Comparison of ENCODE assay signal across 9 cellular contexts in the genomic region with DNA sequence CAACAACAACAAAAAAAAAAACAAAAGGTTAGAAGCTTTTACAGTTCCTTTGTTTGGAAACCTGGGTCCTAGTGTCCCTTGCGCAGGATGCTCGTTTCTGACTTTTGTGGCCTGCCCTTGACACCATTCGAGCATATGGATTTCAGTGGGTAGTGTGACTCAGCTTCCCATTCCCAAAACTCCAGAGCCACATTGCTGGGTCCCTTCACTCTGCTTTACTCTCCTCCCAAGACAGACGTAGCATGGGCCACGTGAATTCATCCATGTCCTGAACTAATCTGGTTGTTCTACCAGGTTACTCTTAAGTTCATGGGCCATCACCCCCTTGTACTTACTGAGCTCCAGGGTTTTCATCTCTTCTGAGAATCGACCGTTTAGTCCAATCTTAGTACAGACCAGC.
DNase-seq lines count a peak whose midpoint lies in the region; ATAC-seq and TF ChIP-seq lines count a peak whose summit lies in the region.
"Had no signal": no experiment of that assay in that cellular context is flagged by ENCODE, and none has a peak within 500 bp of the region (broad histone marks: within the 10 kb centered on the region; RNA-seq: fewer than 3 reads in every experiment).

No MANE protein-coding gene starts in this region.

- ATAC-seq in T-helper 17 cell (no peak), foreskin keratinocyte (peak; percentile 12), GM18909 (IDR thresholded peaks at IDR 0.05; ENCODE audit: poor library complexity, unreplicated experiment) (no peak)

- CTCF ChIA-PET in activated naive CD4-positive, alpha-beta T cell treated with anti-CD3 and anti-CD28 coated beads, Interleukin-2, amount 10 ng/mL, durations not matched to agents 7 days and 5 days (lab: Charles Lee), result interaction anchor here (0.6 to 1.0 kb wide), 4 partner anchors 18 to 654 kb away, joined by 3 to 6 read pairs (median 4); partner anchors contain the start of gene FUT8

- H3K27ac Mint-ChIP-seq in activated naive CD4-positive, alpha-beta T cell treated with anti-CD3 and anti-CD28 coated beads, Interleukin-2, amount 10 ng/mL, durations not matched to agents 7 days and 5 days, result no peak overlapping the region
- peak overlapping the region; percentile 83 for H3K27ac Mint-ChIP-seq in T-helper 17 cell

- no peaks in the 10 kb centered on the region for H3K4me1 ChIP-seq in foreskin keratinocyte

- H3K4me1 Mint-ChIP-seq in activated naive CD4-positive, alpha-beta T cell treated with anti-CD3 and anti-CD28 coated beads, Interleukin-2, amount 10 ng/mL, durations not matched to agents 7 days and 5 days, result peaks cover 26% of the 10 kb centered on the region
- peaks cover 13% of the 10 kb centered on the region for H3K4me1 Mint-ChIP-seq in T-helper 17 cell

- DNase-seq in activated naive CD4-positive, alpha-beta T cell treated with anti-CD3 and anti-CD28 coated beads, Interleukin-2, amount 10 ng/mL, durations not matched to agents 7 days and 5 days, result no peak
- DNase-seq in activated naive CD4-positive, alpha-beta T cell treated with Interleukin-2 at 50 U/mL for 16 hours, result no peak
- DNase-seq in T-helper 17 cell (no peak), foreskin keratinocyte (no peak), amniotic stem cell (lab: John Stamatoyannopoulos, UW) (no peak), NCI-H2171 (lab: John Stamatoyannopoulos, UW) (no peak)

- no peaks in the 10 kb centered on the region for H3K9me3 ChIP-seq in T-helper 17 cell (ENCODE audit: control insufficient read depth, low read length, poor library complexity, severe bottlenecking)
- H3K9me3 ChIP-seq: BLaER1 treated with 17β-estradiol and CSF1 and Interleukin-3, amounts not matched to agents 10 nM and 100 nM had no signal

- peaks cover 26% of the 10 kb centered on the region for H3K27me3 Mint-ChIP-seq in activated naive CD4-positive, alpha-beta T cell treated with anti-CD3 and anti-CD28 coated beads, Interleukin-2, amount 10 ng/mL, durations not matched to agents 7 days and 5 days
- H3K27me3 Mint-ChIP-seq in T-helper 17 cell, result no peaks in the 10 kb centered on the region

- H3K27ac ChIP-seq in foreskin keratinocyte, result peak overlapping the region; percentile 46
- H3K27ac ChIP-seq in temporal lobe (ENCODE audit: low read depth, low read length), result peak overlapping the region; percentile 92
- H3K27ac ChIP-seq: BLaER1 treated with 17β-estradiol and CSF1 and Interleukin-3, amounts not matched to agents 10 nM and 100 nM had no signal

- H3K36me3 Mint-ChIP-seq in activated naive CD4-positive, alpha-beta T cell treated with anti-CD3 and anti-CD28 coated beads, Interleukin-2, amount 10 ng/mL, durations not matched to agents 7 days and 5 days, result no peaks in the 10 kb centered on the region
- no peaks in the 10 kb centered on the region for H3K36me3 Mint-ChIP-seq in T-helper 17 cell (ENCODE audit: low read depth)

- no peaks in the 10 kb centered on the region for H3K9me3 Mint-ChIP-seq in activated naive CD4-positive, alpha-beta T cell treated with anti-CD3 and anti-CD28 coated beads, Interleukin-2, amount 10 ng/mL, durations not matched to agents 7 days and 5 days

- peak overlapping the region; percentile 58 for H3K4me3 Mint-ChIP-seq in activated naive CD4-positive, alpha-beta T cell treated with anti-CD3 and anti-CD28 coated beads, Interleukin-2, amount 10 ng/mL, durations not matched to agents 7 days and 5 days
- peak overlapping the region; percentile 78 for H3K4me3 Mint-ChIP-seq in T-helper 17 cell

- no peaks in the 10 kb centered on the region for H3K27me3 ChIP-seq in foreskin keratinocyte

- TF ChIP-seq CTCF in foreskin keratinocyte (conservative IDR thresholded peaks at IDR 0.05), result no peak
